Comparison of ENCODE assay signal across 15 cellular contexts in genomic region chr12:55850893-55851292, GRCh38. TPM values are rescaled to one million over a fixed set of nuclear protein-coding genes. Genes with fewer than 3 reads are reported as not detected.
DNase-seq lines count a peak whose midpoint lies in the region; ATAC-seq and TF ChIP-seq lines count a peak whose summit lies in the region.
"Had no signal": no experiment of that assay in that cellular context is flagged by ENCODE, and none has a peak within 500 bp of the region (broad histone marks: within the 10 kb centered on the region; RNA-seq: fewer than 3 reads in every experiment).

No MANE protein-coding gene starts in this region.

- H3K27me3 Mint-ChIP-seq in GM23338 (ENCODE audit: insufficient read depth, low read depth, poor library complexity) = peaks cover 9% of the 10 kb centered on the region
- no peaks in the 10 kb centered on the region for H3K27me3 Mint-ChIP-seq in nephron (ENCODE audit: low read depth)

- H3K27me3 ChIP-seq in GM23338 (ENCODE audit: insufficient read depth) = no peaks in the 10 kb centered on the region
- H3K27me3 ChIP-seq in brain microvascular endothelial cell (replicated peaks) = no peaks in the 10 kb centered on the region

- H3K4me3 ChIP-seq in GM23338 (no peak overlapping the region), brain microvascular endothelial cell (ENCODE audit: low read depth, low read length) (no peak overlapping the region)
- H3K4me3 ChIP-seq: sigmoid colon had no signal

- H3K36me3 Mint-ChIP-seq in GM23338 (ENCODE audit: low read depth) (no peaks in the 10 kb centered on the region; the same call in 2 of the 3 replicates), nephron (ENCODE audit: low read depth) (no peaks in the 10 kb centered on the region)

- no peaks in the 10 kb centered on the region for H4K20me1 ChIP-seq in GM23338 (replicated peaks; ENCODE audit: insufficient read depth)

- 0 out of 2 replicates have a peak, but pooled peaks cover 4% of the 10 kb centered on the region for H3K4me1 ChIP-seq in GM23338 (ENCODE audit: insufficient read depth)

- no peaks in the 10 kb centered on the region for H3K79me2 ChIP-seq in GM23338 (replicated peaks; ENCODE audit: insufficient read depth)

- ATAC-seq in GM23338 = peak; percentile 63
- ATAC-seq: stimulated activated effector memory CD8-positive, alpha-beta T cell treated with anti-CD3 and anti-CD28 coated beads, Interleukin-12 subunit alpha, Interleukin-12 subunit beta, amount 100 ng/mL, for 72 hours had no signal

- H3K4me1 Mint-ChIP-seq in GM23338 (peaks cover 11% of the 10 kb centered on the region; the same call in 2 of the 3 replicates), nephron (peaks cover 36% of the 10 kb centered on the region)
- H3K4me1 Mint-ChIP-seq: IgD-negative memory B cell had no signal

- H3K4me3 Mint-ChIP-seq in GM23338 (no peak overlapping the region), nephron (peak overlapping the region in 1 of 3 experiments; percentile 46)
- H3K4me3 Mint-ChIP-seq: IgD-negative memory B cell; neural crest cell; stimulated activated effector memory CD8-positive, alpha-beta T cell treated with anti-CD3 and anti-CD28 coated beads, Interleukin-12 subunit alpha, Interleukin-12 subunit beta, amount 100 ng/mL, for 72 hours; T-helper 1 cell treated with Interleukin-12 subunit alpha and Interleukin-12 subunit beta and Interleukin-4 antibody, amounts not matched to agents 30 μg/mL and 1 μg/mL, for 36 hours had no signal

- H3K36me3 ChIP-seq in GM23338 (ENCODE audit: insufficient read depth) (no peaks in the 10 kb centered on the region), brain microvascular endothelial cell (replicated peaks) (no peaks in the 10 kb centered on the region)
- H3K36me3 ChIP-seq: sigmoid colon had no signal

- no peaks in the 10 kb centered on the region for H3K9me3 Mint-ChIP-seq in GM23338
- no peaks in the 10 kb centered on the region for H3K9me3 Mint-ChIP-seq in nephron
- H3K9me3 Mint-ChIP-seq: IgD-negative memory B cell; neural crest cell; stimulated activated effector memory CD8-positive, alpha-beta T cell treated with anti-CD3 and anti-CD28 coated beads, Interleukin-12 subunit alpha, Interleukin-12 subunit beta, amount 100 ng/mL, for 72 hours; T-helper 1 cell treated with Interleukin-12 subunit alpha and Interleukin-12 subunit beta and Interleukin-4 antibody, amounts not matched to agents 30 μg/mL and 1 μg/mL, for 36 hours had no signal

- no peak for DNase-seq in GM23338 (ENCODE audit: low spot score)
- DNase-seq in brain microvascular endothelial cell = peak; percentile 27
- DNase-seq in NCI-H1417 treated with DMSO at 0.1 percent for 48 hours (lab: John Stamatoyannopoulos, UW) = no peak
- no peak for DNase-seq in NOMO-1 treated with dmso at 0.1 percent for 144 hours (lab: John Stamatoyannopoulos, UW; ENCODE audit: unreplicated experiment)
- DNase-seq in activated CD4-positive, alpha-beta T cell treated with anti-CD3 and anti-CD28 coated beads for 4 hours = no peak
- DNase-seq: AML-193; effector CD4-positive, alpha-beta T cell; NCI-H1048; sigmoid colon had no signal

- no peaks in the 10 kb centered on the region for H3F3A ChIP-seq in GM23338 (replicated peaks; ENCODE audit: low read depth)

- H3K27ac Mint-ChIP-seq in GM23338 = no peak overlapping the region
- H3K27ac Mint-ChIP-seq in nephron = peak overlapping the region; percentile 78 to 99 (median 79)
- H3K27ac Mint-ChIP-seq: IgD-negative memory B cell; stimulated activated effector memory CD8-positive, alpha-beta T cell treated with anti-CD3 and anti-CD28 coated beads, Interleukin-12 subunit alpha, Interleukin-12 subunit beta, amount 100 ng/mL, for 72 hours; T-helper 1 cell treated with Interleukin-12 subunit alpha and Interleukin-12 subunit beta and Interleukin-4 antibody, amounts not matched to agents 30 μg/mL and 1 μg/mL, for 36 hours had no signal

- H3K27ac ChIP-seq in GM23338 (ENCODE audit: low read depth) (no peak overlapping the region), brain microvascular endothelial cell (no peak overlapping the region)

- TF ChIP-seq CTCF in GM23338 (conservative IDR thresholded peaks at IDR 0.05; ENCODE audit: low read depth in 2 of 2) (no peak), brain microvascular endothelial cell (IDR thresholded peaks at IDR 0.05; ENCODE audit: low read depth, low read length, missing control alignments) (no peak), nephron (IDR thresholded peaks at IDR 0.05; ENCODE audit: unreplicated experiment in 3 of 3) (no peak)

- no peak overlapping the region for H3K4me2 ChIP-seq in GM23338

- H2AFZ ChIP-seq in GM23338 = peak overlapping the region; percentile 8

- H3K9me2 ChIP-seq in GM23338 (ENCODE audit: insufficient read depth) = no peaks in the 10 kb centered on the region

- in situ Hi-C loops in brain microvascular endothelial cell (cut with HindIII; ENCODE audit: low pct_ligation_motif_present, low sequenced_read_pairs) = no loop called here

TF ChIP-seq in GM23338, 12 proteins besides CTCF, POLR2A, EP300 and RAD21 (continues in another document):
- TF ChIP-seq CREB1 (CRISPR knock-in tag; IDR thresholded peaks at IDR 0.05; ENCODE audit: low read depth) = no peak
- no peak for TF ChIP-seq ZNF462 (CRISPR knock-in tag; IDR thresholded peaks at IDR 0.05)
- no peak for TF ChIP-seq ZNF114 (CRISPR knock-in tag; IDR thresholded peaks at IDR 0.05)
- TF ChIP-seq JUNB (IDR thresholded peaks at IDR 0.05; ENCODE audit: unreplicated experiment) = no peak
- TF ChIP-seq ZNF331 (CRISPR knock-in tag; IDR thresholded peaks at IDR 0.05; ENCODE audit: low read depth) = no peak
- no peak for TF ChIP-seq NANOG (IDR thresholded peaks at IDR 0.05; ENCODE audit: borderline replicate concordance)

RNA-seq across cellular contexts. Expression of gene MMP19, which starts 8.2 kb away (rescaled TPM):
- total RNA-seq in GM23338 (2014; rRNA removed; shearing (Covaris generic)) = 0.08 and 1.4 TPM in 2 replicates
- polyA plus RNA-seq in GM23338 (2016; fragmentation: Nextera tagmentation; extraction: Ambion mirVana) = 0.17 and 1.5 TPM in 2 replicates
- total RNA-seq: frontal cortex, neural crest cell had no signal
- polyA plus RNA-seq: IgD-negative memory B cell had no signal

RNA-seq across cellular contexts. Expression of gene DNAJC14, which starts 21.5 kb away (rescaled TPM):
- 28.9 and 35.1 TPM in 2 replicates for total RNA-seq in GM23338 (2014; rRNA removed; shearing (Covaris generic))
- polyA plus RNA-seq in GM23338 (2016; fragmentation: Nextera tagmentation; extraction: Ambion mirVana) = 8.9 and 9.7 TPM in 2 replicates

RNA-seq across cellular contexts. Expression of gene ORMDL2, which starts 33.1 kb away (rescaled TPM):
- total RNA-seq in GM23338 (2014; rRNA removed; shearing (Covaris generic)) = 12.4 and 18.0 TPM in 2 replicates
- 55.1 and 58.7 TPM in 2 replicates for polyA plus RNA-seq in GM23338 (2016; fragmentation: Nextera tagmentation; extraction: Ambion mirVana)

RNA-seq across cellular contexts. Expression of gene SARNP, which starts 33.4 kb away (rescaled TPM):
- 96.0 and 115 TPM in 2 replicates for total RNA-seq in GM23338 (2014; rRNA removed; shearing (Covaris generic))
- 291 and 313 TPM in 2 replicates for polyA plus RNA-seq in GM23338 (2016; fragmentation: Nextera tagmentation; extraction: Ambion mirVana)
